Comparison of ENCODE assay signal across 16 cellular contexts in the genomic region with DNA sequence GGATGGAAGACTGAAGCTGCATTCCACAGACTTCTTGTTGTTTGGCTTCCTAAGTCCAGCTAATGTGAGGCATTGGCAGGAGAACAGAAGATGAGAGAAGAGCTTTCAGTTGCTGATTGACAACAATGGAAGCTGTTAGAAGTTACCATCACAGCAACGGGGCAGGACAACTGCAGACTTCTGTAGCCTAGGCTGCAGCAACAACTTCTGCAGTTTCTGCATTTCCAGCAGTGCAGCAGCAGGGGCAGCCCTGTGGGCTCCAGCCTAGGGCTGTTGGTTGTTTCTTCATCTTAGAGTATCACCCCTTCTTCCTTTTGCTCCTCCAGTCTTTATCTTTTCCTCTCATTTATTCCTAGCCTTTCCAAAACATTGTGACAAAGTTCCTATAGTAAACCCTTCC.
"Had no signal": no experiment of that assay in that cellular context is flagged by ENCODE, and none has a peak within 500 bp of the region (broad histone marks: within the 10 kb centered on the region; RNA-seq: fewer than 3 reads in every experiment).

No MANE protein-coding gene starts in this region.

- H3K27ac ChIP-seq: spleen, tibial nerve, vagina had no signal

- H3K36me3 Mint-ChIP-seq: activated naive CD8-positive, alpha-beta T cell treated with anti-CD3 and anti-CD28 coated beads for 36 hours; stimulated activated memory B cell treated with anti-CD40 and anti-IgM and Interleukin-4, amounts not matched to agents 10 μg/mL and 1 μg/mL and 100 μg/mL, for 72 hours had no signal

- H3K4me3 ChIP-seq: spleen, tibial nerve, vagina had no signal

- ATAC-seq: left lobe of liver; right cardiac atrium; stimulated activated memory B cell treated with anti-CD40 and anti-IgM and Interleukin-4, amounts not matched to agents 10 μg/mL and 1 μg/mL and 100 μg/mL, for 72 hours had no signal

- H3K27me3 Mint-ChIP-seq: progenitor cell of endocrine pancreas; stimulated activated memory B cell treated with anti-CD40 and anti-IgM and Interleukin-4, amounts not matched to agents 10 μg/mL and 1 μg/mL and 100 μg/mL, for 72 hours had no signal

- DNase-seq: activated CD4-positive, CD25-positive, alpha-beta regulatory T cell; activated effector memory CD4-positive, alpha-beta T cell treated with anti-CD3 and anti-CD28 coated beads, Interleukin-2, amount 50 U/mL, for 16 hours; activated naive CD8-positive, alpha-beta T cell treated with anti-CD3 and anti-CD28 coated beads for 36 hours; activated T-cell treated with anti-CD3 and anti-CD28 coated beads, Interleukin-2, amount 50 U/mL, for 1 hour; anterior cingulate cortex; cerebellar nuclear complex; dermis blood vessel endothelial cell; islet precursor cell; right cardiac atrium; spleen; stimulated activated CD4-positive, alpha-beta T cell treated with anti-CD3 and anti-CD28 coated beads, Interleukin-1b, Interleukin-23, amount 100 ng/mL, for 48 hours had no signal

- H3K36me3 ChIP-seq: spleen, tibial nerve, vagina had no signal

- H3K4me3 Mint-ChIP-seq: activated naive CD8-positive, alpha-beta T cell treated with anti-CD3 and anti-CD28 coated beads for 36 hours; stimulated activated memory B cell treated with anti-CD40 and anti-IgM and Interleukin-4, amounts not matched to agents 10 μg/mL and 1 μg/mL and 100 μg/mL, for 72 hours had no signal

- H3K4me1 Mint-ChIP-seq: activated naive CD8-positive, alpha-beta T cell treated with anti-CD3 and anti-CD28 coated beads for 36 hours; stimulated activated memory B cell treated with anti-CD40 and anti-IgM and Interleukin-4, amounts not matched to agents 10 μg/mL and 1 μg/mL and 100 μg/mL, for 72 hours had no signal

- H3K27ac Mint-ChIP-seq: activated naive CD8-positive, alpha-beta T cell treated with anti-CD3 and anti-CD28 coated beads for 36 hours; progenitor cell of endocrine pancreas; stimulated activated memory B cell treated with anti-CD40 and anti-IgM and Interleukin-4, amounts not matched to agents 10 μg/mL and 1 μg/mL and 100 μg/mL, for 72 hours had no signal

- H3K9me3 Mint-ChIP-seq: activated naive CD8-positive, alpha-beta T cell treated with anti-CD3 and anti-CD28 coated beads for 36 hours had no signal

- H3K4me1 ChIP-seq: spleen, tibial nerve, vagina had no signal

- H3K27me3 ChIP-seq: spleen, tibial nerve, vagina had no signal

- H3K9me3 ChIP-seq: spleen, tibial nerve, vagina had no signal
